15 cellular contexts compared by ENCODE assay signal in genomic region chr11:117719480-117719879, GRCh38.
"Had no signal": no experiment of that assay in that cellular context is flagged by ENCODE, and none has a peak within 500 bp of the region (broad histone marks: within the 10 kb centered on the region; RNA-seq: fewer than 3 reads in every experiment).

No MANE protein-coding gene starts in this region.

- DNase-seq: esophagus squamous epithelium; foreskin fibroblast; kidney; left colon; left ventricle myocardium superior; mesenchymal stem cell; midbrain; small intestine; stimulated activated CD4-positive, alpha-beta T cell treated with anti-CD3 and anti-CD28 coated beads, Interleukin-12 subunit alpha, Interleukin-12 subunit beta, amount 100 ng/mL, for 4 hours; stimulated activated naive CD4-positive, alpha-beta T cell; testis had no signal

- H3K36me3 ChIP-seq: esophagus squamous epithelium, neutrophil, tibial nerve had no signal

- H3K36me3 Mint-ChIP-seq: natural killer cell treated with Interleukin-12 subunit alpha and Interleukin-12 subunit beta and Interleukin-15 and Interleukin-18, amount 100 ng/mL, for 72 hours had no signal

- H3K9me3 ChIP-seq: esophagus squamous epithelium, neutrophil, testis, tibial nerve had no signal

- H3K9me3 Mint-ChIP-seq: natural killer cell treated with Interleukin-12 subunit alpha and Interleukin-12 subunit beta and Interleukin-15 and Interleukin-18, amount 100 ng/mL, for 72 hours had no signal

- H3K4me3 ChIP-seq: esophagus squamous epithelium, lung, testis, tibial nerve had no signal

- H3K4me3 Mint-ChIP-seq: natural killer cell treated with Interleukin-12 subunit alpha and Interleukin-12 subunit beta and Interleukin-15 and Interleukin-18, amount 100 ng/mL, for 72 hours had no signal

- ATAC-seq: left colon; left ventricle myocardium superior; natural killer cell treated with Interleukin-12 subunit alpha and Interleukin-12 subunit beta and Interleukin-15 and Interleukin-18, amount 100 ng/mL, for 72 hours had no signal

- H3K27me3 ChIP-seq: testis, tibial nerve had no signal

- H3K4me1 ChIP-seq: esophagus squamous epithelium, testis, tibial nerve had no signal

- H3K27ac Mint-ChIP-seq: natural killer cell treated with Interleukin-12 subunit alpha and Interleukin-12 subunit beta and Interleukin-15 and Interleukin-18, amount 100 ng/mL, for 72 hours had no signal

- H3K27ac ChIP-seq: esophagus squamous epithelium, neutrophil, testis, tibial nerve had no signal
